In the genomic region with DNA sequence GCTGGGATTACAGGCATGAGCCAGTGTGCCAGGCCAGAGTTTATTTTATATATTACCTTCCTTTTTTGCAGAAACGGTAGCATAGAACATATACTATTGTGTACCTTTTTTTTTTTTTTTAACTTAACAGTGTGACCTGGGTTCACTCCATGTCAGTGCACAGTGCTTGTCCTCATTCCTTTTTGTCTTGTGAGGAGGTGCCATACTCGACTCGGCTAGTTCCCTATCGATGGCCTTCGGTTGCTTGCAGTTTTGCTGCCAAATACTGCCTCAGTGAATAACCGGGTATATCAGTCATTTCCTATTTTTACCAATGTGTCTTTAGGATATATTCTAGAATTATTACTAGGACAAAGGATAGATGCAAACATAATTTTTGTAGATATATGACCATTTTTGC, we compare ENCODE assay signal across 3 cellular contexts.
"Had no signal": no experiment of that assay in that cellular context is flagged by ENCODE, and none has a peak within 500 bp of the region (broad histone marks: within the 10 kb centered on the region; RNA-seq: fewer than 3 reads in every experiment).

No MANE protein-coding gene starts in this region.

- DNase-seq: GDM1, GF-D8 had no signal

- ATAC-seq: GM12878 had no signal

- H3K4me3 ChIP-seq: GM12878 had no signal
